Comparison of ENCODE assay signal across 3 cellular contexts in genomic region chrX:83510466-83511181, GRCh38.
TF ChIP-seq lines count a peak whose summit lies in the region.

No MANE protein-coding gene starts in this region.

TF ChIP-seq in SK-N-SH, 30 proteins besides CTCF, POLR2A, EP300 and RAD21:
- no peak for TF ChIP-seq JUND (IDR thresholded peaks at IDR 0.05)
- no peak for TF ChIP-seq REST (IDR thresholded peaks at IDR 0.05; ENCODE audit: low read depth, low read length)
- TF ChIP-seq USF1 (IDR thresholded peaks at IDR 0.05; ENCODE audit: borderline replicate concordance, low read depth): no peak
- TF ChIP-seq MEF2A (IDR thresholded peaks at IDR 0.05; ENCODE audit: borderline replicate concordance, low read depth): no peak
- no peak for TF ChIP-seq RFX5 (IDR thresholded peaks at IDR 0.05; ENCODE audit: low read length)
- no peak for TF ChIP-seq FOXM1 (IDR thresholded peaks at IDR 0.05; ENCODE audit: low read depth)
- no peak for TF ChIP-seq FOXJ3 (CRISPR knock-in tag; IDR thresholded peaks at IDR 0.05)
- TF ChIP-seq GABPA (IDR thresholded peaks at IDR 0.05; ENCODE audit: low read depth): no peak
- no peak for TF ChIP-seq PBX3 (IDR thresholded peaks at IDR 0.05)

TF ChIP-seq in SK-N-SH treated with all-trans-retinoic acid at 6 μM for 48 hours, 23 proteins besides CTCF, POLR2A, EP300 and RAD21:
- TF ChIP-seq SNAI2 (CRISPR knock-in tag; IDR thresholded peaks at IDR 0.05): no peak
- no peak for TF ChIP-seq ESRRG (CRISPR knock-in tag; IDR thresholded peaks at IDR 0.05)
- no peak for TF ChIP-seq ZC3H10 (CRISPR knock-in tag; IDR thresholded peaks at IDR 0.05)
- TF ChIP-seq BACH2 (CRISPR knock-in tag; IDR thresholded peaks at IDR 0.05; ENCODE audit: borderline replicate concordance): no peak

TF ChIP-seq in H1, 55 proteins besides CTCF, POLR2A, EP300 and RAD21:
- TF ChIP-seq ASH2L (IDR thresholded peaks at IDR 0.05; ENCODE audit: low read length) (peak; percentile 55), YY1 (IDR thresholded peaks at IDR 0.05; ENCODE audit: low read depth, low read length) (no peak)
